Comparison of ENCODE assay signal across 15 cellular contexts in genomic region chr4:190017357-190018200, GRCh38. TPM values are rescaled to one million over a fixed set of nuclear protein-coding genes. Genes with fewer than 3 reads are reported as not detected.
DNase-seq lines count a peak whose midpoint lies in the region; ATAC-seq and TF ChIP-seq lines count a peak whose summit lies in the region.
"Had no signal": no experiment of that assay in that cellular context is flagged by ENCODE, and none has a peak within 500 bp of the region (broad histone marks: within the 10 kb centered on the region; RNA-seq: fewer than 3 reads in every experiment).

No MANE protein-coding gene starts in this region.

- no peak for TF ChIP-seq RAD21 in neural cell (conservative IDR thresholded peaks at IDR 0.05)

- H3K36me3 Mint-ChIP-seq in CD4-positive, alpha-beta T cell (ENCODE audit: low read depth): no peaks in the 10 kb centered on the region
- peaks cover 1% of the 10 kb centered on the region for H3K36me3 Mint-ChIP-seq in chondrocyte (ENCODE audit: low read depth)

- H3K4me1 Mint-ChIP-seq in CD4-positive, alpha-beta T cell (ENCODE audit: low read depth): peaks cover 50% of the 10 kb centered on the region
- no peaks in the 10 kb centered on the region for H3K4me1 Mint-ChIP-seq in chondrocyte (ENCODE audit: low read depth)

- intact Hi-C loops in CD4-positive, alpha-beta T cell (cut with DNase I, micrococcal nuclease): no loop called here
- intact Hi-C loops in PC-3 (cut with micrococcal nuclease): no loop called here

- H3K36me3 ChIP-seq in neural cell (ENCODE audit: insufficient read depth, low read length) (no peaks in the 10 kb centered on the region), PC-3 (ENCODE audit: low read depth, low read length) (no peaks in the 10 kb centered on the region)
- H3K36me3 ChIP-seq: ascending aorta had no signal

- H3K9me2 ChIP-seq in neural cell (ENCODE audit: insufficient read depth, low read length) (no peaks in the 10 kb centered on the region), PC-3 (replicated peaks; ENCODE audit: low read length) (no peaks in the 10 kb centered on the region)

- H3K4me3 ChIP-seq in neural cell (ENCODE audit: low read length) (peak overlapping the region; percentile 54), PC-3 (ENCODE audit: low read length) (no peak overlapping the region)

- no TSS peak for BruUV-seq in PC-3 (replicated peaks; lab: Mats Ljungman, UMichigan)

- H3K4me1 ChIP-seq in PC-3 (ENCODE audit: insufficient read depth, low read length): no peaks in the 10 kb centered on the region

- no peak for TF ChIP-seq CTCF in CD4-positive, alpha-beta T cell (IDR thresholded peaks at IDR 0.05)
- TF ChIP-seq CTCF in GM10248 (IDR thresholded peaks at IDR 0.05; ENCODE audit: control extremely low read depth, extremely low read depth, low read depth, missing control alignments) (no peak), chondrocyte (IDR thresholded peaks at IDR 0.05) (no peak), neural cell (IDR thresholded peaks at IDR 0.05; ENCODE audit: poor library complexity, severe bottlenecking) (no peak), PC-3 (conservative IDR thresholded peaks at IDR 0.05; ENCODE audit: low read depth, low read length) (no peak)

- POLR2A ChIA-PET in CD4-positive, alpha-beta T cell (lab: Charles Lee): no interaction called here
- POLR2A ChIA-PET in GM10248 (lab: Yijun Ruan, JAX) (no interaction called here), HEK293T (lab: Yijun Ruan, JAX) (no interaction called here), PC-3 (lab: Charles Lee; ENCODE audit: unreplicated experiment) (no interaction called here)

- H3K4me2 ChIP-seq in neural cell (ENCODE audit: low read length) (no peak overlapping the region), PC-3 (ENCODE audit: low read length) (no peak overlapping the region)

- H3K27me3 ChIP-seq in CD4-positive, alpha-beta T cell (ENCODE audit: control insufficient read depth, insufficient read depth, low read length): peaks cover 55% of the 10 kb centered on the region
- H3K27me3 ChIP-seq in neural cell (ENCODE audit: insufficient read depth, low read depth, low read length) (peaks cover 80% of the 10 kb centered on the region), PC-3 (ENCODE audit: low read length) (no peaks in the 10 kb centered on the region)

- H3K79me2 ChIP-seq in neural cell (replicated peaks; ENCODE audit: insufficient read depth, low read length) (no peaks in the 10 kb centered on the region), PC-3 (ENCODE audit: low read length) (no peaks in the 10 kb centered on the region)

- ATAC-seq in CD4-positive, alpha-beta T cell (ENCODE audit: poor library complexity): no peak
- ATAC-seq in PC-3: no peak
- ATAC-seq: Right ventricle myocardium inferior, sciatic nerve had no signal

- H3K4me3 Mint-ChIP-seq in CD4-positive, alpha-beta T cell: peak overlapping the region; percentile 42
- no peak overlapping the region for H3K4me3 Mint-ChIP-seq in chondrocyte (ENCODE audit: unreplicated experiment)
- H3K4me3 Mint-ChIP-seq: HFFc6 had no signal

- no peak for TF ChIP-seq EP300 in neural cell (conservative IDR thresholded peaks at IDR 0.05; ENCODE audit: poor library complexity, severe bottlenecking)

- H3K9me3 Mint-ChIP-seq in CD4-positive, alpha-beta T cell: no peaks in the 10 kb centered on the region
- peaks cover 27% of the 10 kb centered on the region for H3K9me3 Mint-ChIP-seq in chondrocyte (ENCODE audit: low read depth)

- CTCF ChIA-PET in CD4-positive, alpha-beta T cell (lab: Charles Lee): no interaction called here
- CTCF ChIA-PET in GM10248 (lab: Yijun Ruan, JAX) (no interaction called here), HEK293T (lab: Yijun Ruan, JAX) (no interaction called here), PC-3 (lab: Charles Lee) (no interaction called here)

- H3K27ac ChIP-seq in CD4-positive, alpha-beta T cell (ENCODE audit: low read depth, low read length): no peak overlapping the region
- H3K27ac ChIP-seq in neural cell (ENCODE audit: low read length) (no peak overlapping the region), PC-3 (ENCODE audit: low read length) (no peak overlapping the region)
- H3K27ac ChIP-seq: ascending aorta had no signal

- DNase-seq in CD4-positive, alpha-beta T cell: no peak
- DNase-seq in GM10248 (ENCODE audit: extremely low spot score): peak; percentile 15
- peak; percentile 87 for DNase-seq in chondrocyte (ENCODE audit: low spot score)
- DNase-seq in HEK293T (ENCODE audit: extremely low spot score): no peak
- DNase-seq in PC-3: no peak
- DNase-seq in activated CD4-positive, CD25-positive, alpha-beta regulatory T cell (lab: John Stamatoyannopoulos, UW): no peak
- DNase-seq: effector CD4-positive, alpha-beta T cell; GF-D8; HFFc6 had no signal

- H2AFZ ChIP-seq in neural cell (ENCODE audit: low read depth, low read length) (no peak overlapping the region), PC-3 (ENCODE audit: low read length) (no peak overlapping the region)

- no peaks in the 10 kb centered on the region for H4K20me1 ChIP-seq in neural cell (ENCODE audit: insufficient read depth)
- H4K20me1 ChIP-seq in PC-3 (ENCODE audit: low read length): no peaks in the 10 kb centered on the region

- no peak overlapping the region for H3K27ac Mint-ChIP-seq in CD4-positive, alpha-beta T cell
- no peak overlapping the region for H3K27ac Mint-ChIP-seq in chondrocyte (ENCODE audit: unreplicated experiment)
- H3K27ac Mint-ChIP-seq: HFFc6 had no signal

- peaks cover 74% of the 10 kb centered on the region for H3K27me3 Mint-ChIP-seq in CD4-positive, alpha-beta T cell
- no peaks in the 10 kb centered on the region for H3K27me3 Mint-ChIP-seq in chondrocyte (ENCODE audit: low read depth)

- H3K9me3 ChIP-seq in CD4-positive, alpha-beta T cell (ENCODE audit: control insufficient read depth, low read length): no peaks in the 10 kb centered on the region
- H3K9me3 ChIP-seq in neural cell (ENCODE audit: low read length): no peaks in the 10 kb centered on the region
- no peaks in the 10 kb centered on the region for H3K9me3 ChIP-seq in PC-3 (ENCODE audit: low read length)
- H3K9me3 ChIP-seq: ascending aorta had no signal

- H3F3A ChIP-seq in neural cell (ENCODE audit: insufficient read depth, low read length, poor library complexity, severe bottlenecking): no peaks in the 10 kb centered on the region
- H3F3A ChIP-seq in PC-3 (ENCODE audit: low read length, unreplicated experiment): no peaks in the 10 kb centered on the region

- H3K9ac ChIP-seq in neural cell (ENCODE audit: low read length): no peak overlapping the region
- no peak overlapping the region for H3K9ac ChIP-seq in PC-3 (ENCODE audit: low read length)

TF ChIP-seq in neural cell, 6 proteins besides CTCF, POLR2A, EP300 and RAD21 (continues in another document):
- TF ChIP-seq MXI1 (conservative IDR thresholded peaks at IDR 0.05; ENCODE audit: poor library complexity, severe bottlenecking): no peak

TF ChIP-seq in HEK293T, 16 proteins besides CTCF, POLR2A, EP300 and RAD21:
- TF ChIP-seq ARNT (IDR thresholded peaks at IDR 0.05) (no peak), SUZ12 (IDR thresholded peaks at IDR 0.05) (no peak), PKNOX1 (IDR thresholded peaks at IDR 0.05) (no peak), ELF4 (IDR thresholded peaks at IDR 0.05) (no peak), BHLHE40 (IDR thresholded peaks at IDR 0.05; ENCODE audit: borderline replicate concordance) (no peak), FOXM1 (IDR thresholded peaks at IDR 0.05; ENCODE audit: borderline replicate concordance) (no peak), SP1 (IDR thresholded peaks at IDR 0.05) (no peak)

RNA-seq across cellular contexts. Expression of gene FRG2, which starts 9.5 kb away (rescaled TPM):
- not detected for total RNA-seq in CD4-positive, alpha-beta T cell
- total RNA-seq in chondrocyte: not detected in 3 replicates
- polyA plus RNA-seq in neural cell: not detected in 2 replicates
- not detected in 2 replicates for polyA minus RNA-seq in neural cell
- total RNA-seq in PC-3 (2014; rRNA removed): 0.47 and 0.86 TPM in 2 replicates
- total RNA-seq: ascending aorta, fibroblast of villous mesenchyme, HFFc6, kidney epithelial cell, Right ventricle myocardium inferior, sciatic nerve had no signal

RNA-seq across cellular contexts. Expression of gene DBET, which starts 46.7 kb away (rescaled TPM):
- not detected for total RNA-seq in CD4-positive, alpha-beta T cell
- total RNA-seq in chondrocyte (not detected in 3 replicates), PC-3 (2014; rRNA removed) (not detected in 2 replicates)
- polyA plus RNA-seq in neural cell: not detected in 2 replicates
- not detected in 2 replicates for polyA minus RNA-seq in neural cell
- total RNA-seq: ascending aorta, fibroblast of villous mesenchyme, HFFc6, kidney epithelial cell, Right ventricle myocardium inferior, sciatic nerve had no signal

Comparison
In these comparisons a context has a peak if more than half of its experiments do, and no peak if none do; other contexts are left out.
1. DNase-seq: peak in GM10248 (single experiment) and chondrocyte (single experiment); none in CD4-positive, alpha-beta T cell (0 of 10), HEK293T (single experiment), PC-3 (single experiment) and activated CD4-positive, CD25-positive, alpha-beta regulatory T cell (0 of 4).